Comparison of ENCODE assay signal across 8 cellular contexts in genomic region chr2:54708584-54709340, GRCh38. TPM values are rescaled to one million over a fixed set of nuclear protein-coding genes. Genes with fewer than 3 reads are reported as not detected.
A peak's percentile ranks its signal among the peaks of the same experiment; 100 is the strongest.
DNase-seq lines count a peak whose midpoint lies in the region; ATAC-seq and TF ChIP-seq lines count a peak whose summit lies in the region.

No MANE protein-coding gene starts in this region.

- H3K9ac ChIP-seq in HUES6 (ENCODE audit: low read length) (no peak overlapping the region), liver (ENCODE audit: low read depth in 1 of 2, low read length in 2 of 2) (no peak overlapping the region)

- no peaks in the 10 kb centered on the region for H3K9me3 Mint-ChIP-seq in CD4-positive, alpha-beta T cell

- peak; percentile 53 for ATAC-seq in CD4-positive, alpha-beta T cell (ENCODE audit: poor library complexity)
- ATAC-seq in GM21526 (IDR thresholded peaks at IDR 0.05; ENCODE audit: low FRiP score, unreplicated experiment): no peak

- H3K27ac ChIP-seq in CD4-positive, alpha-beta T cell (ENCODE audit: low read depth, low read length): no peak overlapping the region
- H3K27ac ChIP-seq in HUES6 (ENCODE audit: low read depth, low read length) (no peak overlapping the region), brain microvascular endothelial cell (no peak overlapping the region), liver (ENCODE audit: low read depth in 1 of 2, low read length in 2 of 2) (peak overlapping the region in 1 of 2 donors; percentile 50), tibial nerve (no peak overlapping the region)

- peak in 1 of 2 donors; percentile 16 for TF ChIP-seq RAD21 in liver (IDR thresholded peaks at IDR 0.05)

- CTCF ChIA-PET in CD4-positive, alpha-beta T cell (lab: Charles Lee): interaction anchor here (1.0 to 1.6 kb wide), 2 partner anchors 43 to 130 kb away, joined by 5 read pairs; no protein-coding TSS in a partner anchor

- peaks cover 29% of the 10 kb centered on the region for H3K27me3 ChIP-seq in CD4-positive, alpha-beta T cell (ENCODE audit: control insufficient read depth, insufficient read depth, low read length)
- H3K27me3 ChIP-seq in HUES6 (ENCODE audit: control insufficient read depth, insufficient read depth, low read length) (no peaks in the 10 kb centered on the region), brain microvascular endothelial cell (replicated peaks) (no peaks in the 10 kb centered on the region), liver (ENCODE audit: control insufficient read depth in 4 of 4, insufficient read depth in 4 of 4, low read length in 3 of 4) (no peaks in the 10 kb centered on the region), tibial nerve (peaks cover 0 to 16% of the 10 kb centered on the region in 2 donors), MG63 (0 out of 2 replicates have a peak, but pooled peaks cover 2% of the 10 kb centered on the region)

- 0 out of 2 replicates have a peak, but pooled peaks cover 3% of the 10 kb centered on the region for H3K4me1 ChIP-seq in HUES6 (ENCODE audit: control insufficient read depth, insufficient read depth, low read length)
- H3K4me1 ChIP-seq in liver (ENCODE audit: control insufficient read depth in 4 of 4, insufficient read depth in 4 of 4, low read length in 3 of 4): peaks cover 0 to 16% (median 6%) of the 10 kb centered on the region in 4 donors
- H3K4me1 ChIP-seq in tibial nerve: peaks cover 0 to 19% (median 5%) of the 10 kb centered on the region in 4 donors

- TF ChIP-seq POLR2A in tibial nerve (IDR thresholded peaks at IDR 0.05): no peak

- H3K4me3 ChIP-seq in HUES6 (ENCODE audit: low read depth, low read length) (peak overlapping the region; percentile 53), brain microvascular endothelial cell (ENCODE audit: low read depth, low read length) (peak overlapping the region; percentile 59), liver (ENCODE audit: low read depth in 1 of 3, low read length in 3 of 3) (peak overlapping the region; percentile 55 to 66 (median 56)), tibial nerve (peak overlapping the region; percentile 3 to 45 (median 40)), MG63 (no peak overlapping the region)

- no peaks in the 10 kb centered on the region for H3K36me3 Mint-ChIP-seq in CD4-positive, alpha-beta T cell (ENCODE audit: low read depth)

- in situ Hi-C loops in brain microvascular endothelial cell (cut with HindIII; ENCODE audit: low pct_ligation_motif_present, low sequenced_read_pairs): no loop called here

- no peaks in the 10 kb centered on the region for H3K4me1 Mint-ChIP-seq in CD4-positive, alpha-beta T cell (ENCODE audit: low read depth)

- peaks cover 34% of the 10 kb centered on the region for H3K27me3 Mint-ChIP-seq in CD4-positive, alpha-beta T cell

- no peak for TF ChIP-seq EP300 in tibial nerve (IDR thresholded peaks at IDR 0.05)

- H3K4me3 Mint-ChIP-seq in CD4-positive, alpha-beta T cell: peak overlapping the region; percentile 34

- H3K9me3 ChIP-seq in CD4-positive, alpha-beta T cell (ENCODE audit: control insufficient read depth, low read length): no peaks in the 10 kb centered on the region
- H3K9me3 ChIP-seq in HUES6 (ENCODE audit: control insufficient read depth, insufficient read depth, low read depth, low read length) (no peaks in the 10 kb centered on the region), liver (ENCODE audit: control insufficient read depth in 4 of 4, low read length in 3 of 4) (no peaks in the 10 kb centered on the region), tibial nerve (no peaks in the 10 kb centered on the region), MG63 (no peaks in the 10 kb centered on the region)

- DNase-seq in CD4-positive, alpha-beta T cell: no peak
- no peak for DNase-seq in brain microvascular endothelial cell
- DNase-seq in tibial nerve (ENCODE audit: low spot score in 2 of 2): peak in 1 of 2 donors; percentile 19
- DNase-seq in MG63: no peak
- DNase-seq in GM10266 (ENCODE audit: extremely low spot score): no peak

- WGBS in liver: 7% methylated on average over 35 of the region's 35 CpGs
- 34 to 67% methylated on average over 4 to 16 of the region's 35 CpGs for WGBS in tibial nerve, 2 donors

- H3K36me3 ChIP-seq in HUES6 (ENCODE audit: control insufficient read depth, insufficient read depth, low read length) (no peaks in the 10 kb centered on the region), brain microvascular endothelial cell (replicated peaks) (no peaks in the 10 kb centered on the region), liver (ENCODE audit: control insufficient read depth in 4 of 4, insufficient read depth in 3 of 4, low read depth in 1 of 4, low read length in 3 of 4) (no peaks in the 10 kb centered on the region), tibial nerve (no peaks in the 10 kb centered on the region), MG63 (no peaks in the 10 kb centered on the region)

- intact Hi-C loops in CD4-positive, alpha-beta T cell (cut with DNase I, micrococcal nuclease): loop anchor here (10.0 kb wide), 2 partner anchors 504 to 794 kb away; no protein-coding TSS in a partner anchor

- H3K27ac Mint-ChIP-seq in CD4-positive, alpha-beta T cell: no peak overlapping the region

- POLR2A ChIA-PET in CD4-positive, alpha-beta T cell (lab: Charles Lee): interaction anchor here (1.4 to 2.2 kb wide), 2 partner anchors 14 kb away, joined by 4 to 7 read pairs; partner anchors contain the start of gene EML6

- TF ChIP-seq CTCF in CD4-positive, alpha-beta T cell (IDR thresholded peaks at IDR 0.05): no peak
- TF ChIP-seq CTCF in brain microvascular endothelial cell (IDR thresholded peaks at IDR 0.05; ENCODE audit: low read depth, low read length, missing control alignments): peak; percentile 50
- TF ChIP-seq CTCF in liver (IDR thresholded peaks at IDR 0.05; ENCODE audit: low read depth, low read length, missing input control): peak; percentile 4
- TF ChIP-seq CTCF in tibial nerve (IDR thresholded peaks at IDR 0.05): no peak
- TF ChIP-seq CTCF in GM10266 (IDR thresholded peaks at IDR 0.05; ENCODE audit: control insufficient read depth, insufficient read depth, low read depth, missing control alignments): no peak

TF ChIP-seq in liver, 16 proteins besides CTCF, POLR2A, EP300 and RAD21:
- TF ChIP-seq REST (IDR thresholded peaks at IDR 0.05) (no peak), HNF4G (IDR thresholded peaks at IDR 0.05) (no peak), RXRA (IDR thresholded peaks at IDR 0.05) (no peak), HNF4A (conservative IDR thresholded peaks at IDR 0.05) (no peak), FOXA2 (IDR thresholded peaks at IDR 0.05) (no peak), NR2F2 (IDR thresholded peaks at IDR 0.05) (no peak), TAF1 (conservative IDR thresholded peaks at IDR 0.05) (no peak), SP1 (IDR thresholded peaks at IDR 0.05) (no peak), ATF3 (IDR thresholded peaks at IDR 0.05) (no peak)
TF ChIP-seq in liver: peak in this region for 0.

RNA-seq across cellular contexts. Expression of gene EML6, which starts 14.7 kb away (rescaled TPM):
- under 1 TPM; 0.22 to 0.34 TPM for total RNA-seq in CD4-positive, alpha-beta T cell
- total RNA-seq in liver (1 to 10 TPM; 1.7 to 3.0 TPM), tibial nerve (10 to 100 TPM in 1 of 4 donors, under 1 TPM in 3; 0.60 to 18.0 (median 0.93) TPM)
- 1 to 10 TPM in 1 of 2 donors, under 1 TPM in 1; 0.33 to 1.2 TPM for polyA plus RNA-seq in liver
- total RNA-seq in MG63 (2014; rRNA removed; shearing (Covaris generic); ENCODE audit: low replicate concordance): 0.52 TPM in 1 of 2 replicates, not detected in the other

Comparison
In these comparisons a context has a peak if more than half of its experiments do, and no peak if none do; other contexts are left out.
1. CTCF ChIP-seq: peak in brain microvascular endothelial cell (single experiment) and liver (single experiment); none in CD4-positive, alpha-beta T cell (single experiment), tibial nerve (0 of 5) and GM10266 (single experiment).